Comparison of ENCODE assay signal across 28 cellular contexts in the genomic region with DNA sequence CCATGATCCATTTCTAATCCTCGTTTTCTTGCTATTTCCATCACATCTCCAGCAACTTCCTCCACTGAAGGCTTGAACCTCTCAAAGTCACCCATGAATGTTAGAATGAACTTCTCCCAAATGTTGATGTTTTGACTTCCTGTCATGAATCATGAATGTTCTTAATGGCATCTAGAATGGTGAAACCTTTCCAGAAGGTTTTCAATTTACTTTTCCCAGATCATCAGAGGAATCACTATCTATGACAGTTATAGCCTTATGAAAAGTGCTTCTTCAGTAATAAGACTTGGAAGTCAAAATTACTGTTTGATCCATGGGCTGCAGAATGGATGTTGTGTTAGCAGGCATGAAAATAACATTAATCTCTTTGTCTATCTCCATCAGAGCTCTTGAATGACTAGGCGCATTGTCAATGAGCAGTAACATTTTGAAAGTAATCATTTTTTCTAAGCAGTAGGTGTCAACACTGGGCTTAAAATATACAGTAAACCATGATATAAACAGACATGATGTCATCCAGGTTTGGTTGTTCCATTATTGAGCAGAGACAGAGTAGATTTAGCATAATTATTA.
"Had no signal": no experiment of that assay in that cellular context is flagged by ENCODE, and none has a peak within 500 bp of the region (broad histone marks: within the 10 kb centered on the region; RNA-seq: fewer than 3 reads in every experiment).

No MANE protein-coding gene starts in this region.

- H3K27me3 ChIP-seq: stomach, suprapubic skin, testis, thyroid gland, tibial artery, tibial nerve, transverse colon, upper lobe of left lung, upper lobe of right lung, uterus, vagina had no signal

- H3K27ac ChIP-seq: stomach, suprapubic skin, testis, thoracic aorta, thyroid gland, tibial artery, tibial nerve, transverse colon, upper lobe of left lung, upper lobe of right lung, uterus, vagina had no signal

- H3K36me3 ChIP-seq: stomach, suprapubic skin, thoracic aorta, thyroid gland, tibial artery, tibial nerve, transverse colon, upper lobe of left lung, upper lobe of right lung, uterus, vagina had no signal

- H3K36me3 Mint-ChIP-seq: stimulated activated effector memory CD8-positive, alpha-beta T cell treated with anti-CD3 and anti-CD28 coated beads, Interleukin-12 subunit alpha, Interleukin-12 subunit beta, amount 100 ng/mL, for 72 hours; stimulated activated memory B cell treated with anti-CD40 and anti-IgM and Interleukin-4, amounts not matched to agents 10 μg/mL and 1 μg/mL and 100 μg/mL, for 72 hours; stimulated activated naive B cell treated with anti-CD40 and anti-IgM and Interleukin-4, amounts not matched to agents 10 μg/mL and 1 μg/mL and 100 μg/mL, for 72 hours; type B pancreatic cell had no signal

- H3K9me3 Mint-ChIP-seq: type B pancreatic cell had no signal

- H3K4me1 Mint-ChIP-seq: stimulated activated effector memory CD8-positive, alpha-beta T cell treated with anti-CD3 and anti-CD28 coated beads, Interleukin-12 subunit alpha, Interleukin-12 subunit beta, amount 100 ng/mL, for 72 hours; stimulated activated memory B cell treated with anti-CD40 and anti-IgM and Interleukin-4, amounts not matched to agents 10 μg/mL and 1 μg/mL and 100 μg/mL, for 72 hours; stimulated activated naive B cell treated with anti-CD40 and anti-IgM and Interleukin-4, amounts not matched to agents 10 μg/mL and 1 μg/mL and 100 μg/mL, for 72 hours; stimulated activated naive CD8-positive, alpha-beta T cell treated with anti-CD3 and anti-CD28 coated beads, Interleukin-15, amount 100 ng/mL, for 72 hours had no signal

- H3K9me3 ChIP-seq: stomach, suprapubic skin, testis, thoracic aorta, thyroid gland, tibial artery, tibial nerve, transverse colon, upper lobe of left lung, upper lobe of right lung, uterus, vagina had no signal

- H3K4me1 ChIP-seq: stomach, suprapubic skin, testis, thyroid gland, tibial artery, tibial nerve, transverse colon, upper lobe of left lung, upper lobe of right lung, uterus, vagina had no signal

- H3K4me3 ChIP-seq: stomach, suprapubic skin, testis, thoracic aorta, thyroid gland, tibial artery, tibial nerve, transverse colon, upper lobe of left lung, upper lobe of right lung, uterus, vagina had no signal

- ATAC-seq: stimulated activated effector memory CD8-positive, alpha-beta T cell treated with anti-CD3 and anti-CD28 coated beads, Interleukin-12 subunit alpha, Interleukin-12 subunit beta, amount 100 ng/mL, for 72 hours; stimulated activated memory B cell treated with anti-CD40 and anti-IgM and Interleukin-4, amounts not matched to agents 10 μg/mL and 1 μg/mL and 100 μg/mL, for 72 hours; stimulated activated naive B cell treated with anti-CD40 and anti-IgM and Interleukin-4, amounts not matched to agents 10 μg/mL and 1 μg/mL and 100 μg/mL, for 72 hours; stimulated activated naive CD8-positive, alpha-beta T cell treated with anti-CD3 and anti-CD28 coated beads, Interleukin-15, amount 100 ng/mL, for 72 hours; stimulated activated naive CD8-positive, alpha-beta T cell treated with anti-CD3 and anti-CD28 coated beads, Interleukin-15, Interleukin-2, amounts not matched to agents 100 U/mL and 50 U/mL, for 24 hours; upper lobe of right lung had no signal

- DNase-seq: stimulated activated CD4-positive, alpha-beta T cell treated with anti-CD3 and anti-CD28 coated beads, Interleukin-2, amount 100 ng/mL, for 48 hours; stimulated activated CD4-positive, alpha-beta T cell treated with anti-CD3 and anti-CD28 coated beads, Interleukin-4, amount 100 ng/mL, for 1 hour; stimulated activated CD4-positive, alpha-beta T cell treated with anti-CD3 and anti-CD28 coated beads, Interleukin-4, amount 100 ng/mL, for 24 hours; stimulated activated CD4-positive, alpha-beta T cell treated with anti-CD3 and anti-CD28 coated beads, Interleukin-4, amount 100 ng/mL, for 4 hours; stimulated activated CD8-positive, alpha-beta memory T cell treated with anti-CD3 and anti-CD28 coated beads, Interleukin-4, amount 100 ng/mL, for 48 hours; stimulated activated naive B cell treated with anti-CD40 and anti-IgM and Interleukin-4, amounts not matched to agents 10 μg/mL and 1 μg/mL and 100 μg/mL, for 72 hours; stimulated activated naive CD4-positive, alpha-beta T cell; stimulated activated naive CD4-positive, alpha-beta T cell treated with Interleukin-2 at 50 U/mL for 16 hours; stimulated activated naive CD8-positive, alpha-beta T cell treated with anti-CD3 and anti-CD28 coated beads, Interleukin-15, amount 100 ng/mL, for 72 hours; stimulated activated naive CD8-positive, alpha-beta T cell treated with anti-CD3 and anti-CD28 coated beads, Interleukin-15, Interleukin-2, amounts not matched to agents 100 U/mL and 50 U/mL, for 24 hours; stomach; substantia nigra; testis; thyroid gland; tibial artery; transverse colon; trophoblast cell; upper lobe of left lung; upper lobe of right lung; uterus had no signal

- H3K27me3 Mint-ChIP-seq: stimulated activated memory B cell treated with anti-CD40 and anti-IgM and Interleukin-4, amounts not matched to agents 10 μg/mL and 1 μg/mL and 100 μg/mL, for 72 hours; stimulated activated naive B cell treated with anti-CD40 and anti-IgM and Interleukin-4, amounts not matched to agents 10 μg/mL and 1 μg/mL and 100 μg/mL, for 72 hours; stimulated activated naive CD8-positive, alpha-beta T cell treated with anti-CD3 and anti-CD28 coated beads, Interleukin-15, amount 100 ng/mL, for 72 hours; stimulated activated naive CD8-positive, alpha-beta T cell treated with anti-CD3 and anti-CD28 coated beads, Interleukin-15, Interleukin-2, amounts not matched to agents 100 ng/mL and 50 ng/mL, for 24 hours; type B pancreatic cell had no signal

- H3K4me3 Mint-ChIP-seq: stimulated activated effector memory CD8-positive, alpha-beta T cell treated with anti-CD3 and anti-CD28 coated beads, Interleukin-12 subunit alpha, Interleukin-12 subunit beta, amount 100 ng/mL, for 72 hours; stimulated activated memory B cell treated with anti-CD40 and anti-IgM and Interleukin-4, amounts not matched to agents 10 μg/mL and 1 μg/mL and 100 μg/mL, for 72 hours; stimulated activated naive B cell treated with anti-CD40 and anti-IgM and Interleukin-4, amounts not matched to agents 10 μg/mL and 1 μg/mL and 100 μg/mL, for 72 hours; stimulated activated naive CD8-positive, alpha-beta T cell treated with anti-CD3 and anti-CD28 coated beads, Interleukin-15, amount 100 ng/mL, for 72 hours; stimulated activated naive CD8-positive, alpha-beta T cell treated with anti-CD3 and anti-CD28 coated beads, Interleukin-15, Interleukin-2, amounts not matched to agents 100 ng/mL and 50 ng/mL, for 24 hours; type B pancreatic cell had no signal

- H3K27ac Mint-ChIP-seq: stimulated activated effector memory CD8-positive, alpha-beta T cell treated with anti-CD3 and anti-CD28 coated beads, Interleukin-12 subunit alpha, Interleukin-12 subunit beta, amount 100 ng/mL, for 72 hours; stimulated activated memory B cell treated with anti-CD40 and anti-IgM and Interleukin-4, amounts not matched to agents 10 μg/mL and 1 μg/mL and 100 μg/mL, for 72 hours; stimulated activated naive B cell treated with anti-CD40 and anti-IgM and Interleukin-4, amounts not matched to agents 10 μg/mL and 1 μg/mL and 100 μg/mL, for 72 hours; stimulated activated naive CD8-positive, alpha-beta T cell treated with anti-CD3 and anti-CD28 coated beads, Interleukin-15, amount 100 ng/mL, for 72 hours; stimulated activated naive CD8-positive, alpha-beta T cell treated with anti-CD3 and anti-CD28 coated beads, Interleukin-15, Interleukin-2, amounts not matched to agents 100 ng/mL and 50 ng/mL, for 24 hours; type B pancreatic cell had no signal
